In genomic region chr1:229000187-229000586, GRCh38 we compare ENCODE assay signal across 30 cellular contexts.
"Had no signal": no experiment of that assay in that cellular context is flagged by ENCODE, and none has a peak within 500 bp of the region (broad histone marks: within the 10 kb centered on the region; RNA-seq: fewer than 3 reads in every experiment).

No MANE protein-coding gene starts in this region.

- ATAC-seq: activated CD4-positive, CD25-positive, alpha-beta regulatory T cell treated with anti-CD3 and anti-CD28 coated beads, Interleukin-2, amount 50 U/mL, for 24 hours; activated CD8-positive, alpha-beta memory T cell treated with anti-CD3 and anti-CD28 coated beads, Interleukin-2, amount 10 ng/mL, durations not matched to agents 7 days and 5 days; activated CD8-positive, alpha-beta T cell treated with anti-CD3 and anti-CD28 coated beads for 36 hours; activated naive CD8-positive, alpha-beta T cell treated with anti-CD3 and anti-CD28 coated beads, Interleukin-2, amount 50 U/mL, for 24 hours; activated T-cell treated with anti-CD3 and anti-CD28 coated beads, Interleukin-2, amount 50 U/mL, for 72 hours; body of pancreas; gastroesophageal sphincter had no signal

- FAIRE-seq: endometrium, endothelial cell of umbilical vein had no signal

- H3K27ac ChIP-seq: adrenal gland, body of pancreas, breast epithelium, cardiac muscle cell, colonic mucosa, epithelial cell of prostate, esophagus squamous epithelium, gastroesophageal sphincter had no signal

- H3K4me3 ChIP-seq: adrenal gland, body of pancreas, breast epithelium, cardiac muscle cell, colonic mucosa, esophagus squamous epithelium, gastroesophageal sphincter had no signal

- H3K27me3 ChIP-seq: adrenal gland, body of pancreas, breast epithelium, cardiac muscle cell, colonic mucosa, esophagus squamous epithelium, gastroesophageal sphincter had no signal

- H3K9me3 ChIP-seq: adrenal gland, body of pancreas, breast epithelium, colonic mucosa, esophagus squamous epithelium, gastroesophageal sphincter had no signal

- H3K36me3 ChIP-seq: adrenal gland, breast epithelium, cardiac muscle cell, colonic mucosa, esophagus squamous epithelium, gastroesophageal sphincter had no signal

- H3K4me1 ChIP-seq: adrenal gland, body of pancreas, breast epithelium, colonic mucosa, esophagus squamous epithelium had no signal

- DNase-seq: activated CD4-positive, alpha-beta T cell treated with anti-CD3 and anti-CD28 coated beads for 48 hours; activated CD4-positive, alpha-beta T cell treated with anti-CD3 and anti-CD28 coated beads, Interleukin-2, amount 50 U/mL, for 1 hour; activated CD4-positive, alpha-beta T cell treated with anti-CD3 and anti-CD28 coated beads, Interleukin-2, amount 50 U/mL, for 48 hours; activated CD8-positive, alpha-beta memory T cell treated with anti-CD3 and anti-CD28 coated beads, Interleukin-2, amount 10 ng/mL, durations not matched to agents 7 days and 5 days; activated CD8-positive, alpha-beta memory T cell treated with anti-CD3 and anti-CD28 coated beads, Interleukin-2, amount 50 U/mL, for 48 hours; activated CD8-positive, alpha-beta T cell treated with anti-CD3 and anti-CD28 coated beads for 36 hours; activated naive CD4-positive, alpha-beta T cell treated with anti-CD3 and anti-CD28 coated beads for 36 hours; activated naive CD8-positive, alpha-beta T cell treated with anti-CD3 and anti-CD28 coated beads for 36 hours; activated naive CD8-positive, alpha-beta T cell treated with anti-CD3 and anti-CD28 coated beads, Interleukin-2, amount 50 U/mL, for 24 hours; activated T-cell treated with anti-CD3 and anti-CD28 coated beads for 4 hours; activated T-cell treated with anti-CD3 and anti-CD28 coated beads, Interleukin-2, amount 50 U/mL, for 24 hours; activated T-cell treated with anti-CD3 and anti-CD28 coated beads, Interleukin-2, amount 50 U/mL, for 72 hours; adrenal gland; amygdala; aorta; body of pancreas; central memory CD4-positive, alpha-beta T cell; cerebellar nuclear complex; colonic mucosa; effector CD8-positive, alpha-beta T cell; esophagus squamous epithelium; foreskin melanocyte; T-helper 2 cell had no signal
